In genomic region chr9:12464368-12464767, GRCh38 we compare ENCODE assay signal across 17 cellular contexts.
"Had no signal": no experiment of that assay in that cellular context is flagged by ENCODE, and none has a peak within 500 bp of the region (broad histone marks: within the 10 kb centered on the region; RNA-seq: fewer than 3 reads in every experiment).

No MANE protein-coding gene starts in this region.

- ATAC-seq: activated naive CD4-positive, alpha-beta T cell treated with anti-CD3 and anti-CD28 coated beads, Interleukin-2, amount 50 U/mL, for 72 hours; esophagus mucosa; naive thymus-derived CD8-positive, alpha-beta T cell; WTC11 had no signal

- H3K9me3 Mint-ChIP-seq: dendritic cell treated with granulocyte-macrophage colony-stimulating factor and Interleukin-4, amounts not matched to agents 40 ng/mL and 50 ng/mL, for 4 days; type B pancreatic cell had no signal

- H3K4me1 ChIP-seq: left ventricle myocardium inferior, testis, vagina had no signal

- DNase-seq: activated T-cell treated with anti-CD3 and anti-CD28 coated beads, Interleukin-2, amount 50 U/mL, for 1 hour; aorta; caudate nucleus; effector CD4-positive, alpha-beta T cell; left ventricle myocardium inferior; naive thymus-derived CD8-positive, alpha-beta T cell; stimulated activated naive CD4-positive, alpha-beta T cell; testis had no signal

- H3K36me3 ChIP-seq: brain microvascular endothelial cell, left ventricle myocardium inferior, vagina had no signal

- H3K36me3 Mint-ChIP-seq: mesothelial cell of epicardium, type B pancreatic cell had no signal

- H3K27me3 ChIP-seq: brain microvascular endothelial cell, testis, vagina had no signal

- H3K27ac Mint-ChIP-seq: activated naive CD4-positive, alpha-beta T cell treated with anti-CD3 and anti-CD28 coated beads, Interleukin-2, amount 50 U/mL, for 72 hours; dendritic cell treated with granulocyte-macrophage colony-stimulating factor and Interleukin-4, amounts not matched to agents 40 ng/mL and 50 ng/mL, for 4 days; naive thymus-derived CD8-positive, alpha-beta T cell; progenitor cell of endocrine pancreas; type B pancreatic cell had no signal

- H3K4me3 Mint-ChIP-seq: dendritic cell treated with granulocyte-macrophage colony-stimulating factor and Interleukin-4, amounts not matched to agents 40 ng/mL and 50 ng/mL, for 4 days; mesothelial cell of epicardium; naive thymus-derived CD8-positive, alpha-beta T cell; type B pancreatic cell; WTC11 had no signal

- H3K9me3 ChIP-seq: left ventricle myocardium inferior, testis, vagina had no signal

- H3K27me3 Mint-ChIP-seq: dendritic cell treated with granulocyte-macrophage colony-stimulating factor and Interleukin-4, amounts not matched to agents 40 ng/mL and 50 ng/mL, for 4 days; naive thymus-derived CD8-positive, alpha-beta T cell; progenitor cell of endocrine pancreas had no signal

- H3K27ac ChIP-seq: brain microvascular endothelial cell, left ventricle myocardium inferior, testis, vagina had no signal

- H3K4me3 ChIP-seq: left ventricle myocardium inferior, testis, vagina had no signal

- H3K4me1 Mint-ChIP-seq: naive thymus-derived CD8-positive, alpha-beta T cell had no signal
